ENCODE assay signal across 12 cellular contexts in genomic region chr14:60095781-60096450, GRCh38. TPM values are rescaled to one million over a fixed set of nuclear protein-coding genes. Genes with fewer than 3 reads are reported as not detected.
DNase-seq lines count a peak whose midpoint lies in the region; TF ChIP-seq lines count a peak whose summit lies in the region.
"Had no signal": no experiment of that assay in that cellular context is flagged by ENCODE, and none has a peak within 500 bp of the region (broad histone marks: within the 10 kb centered on the region; RNA-seq: fewer than 3 reads in every experiment).

No MANE protein-coding gene starts in this region.

- DNase-seq in NCI-H2107 treated with DMSO at 0.1 percent for 48 hours (lab: John Stamatoyannopoulos, UW; ENCODE audit: unreplicated experiment) = peak; percentile 54
- DNase-seq in NCI-H2107 (lab: John Stamatoyannopoulos, UW) = no peak
- DNase-seq in OCI-LY7 (ENCODE audit: low spot score) = peak; percentile 15
- DNase-seq in epithelial cell of prostate (ENCODE audit: low read depth, low spot score) = peak; percentile 39
- peak; percentile 28 for DNase-seq in retinal pigment epithelial cell (ENCODE audit: low read depth)
- DNase-seq in C1 segment of cervical spinal cord (lab: John Stamatoyannopoulos, UW) = no peak
- DNase-seq in NCI-H446 (lab: John Stamatoyannopoulos, UW) = no peak
- DNase-seq in stimulated activated CD4-positive, alpha-beta T cell treated with anti-CD3 and anti-CD28 coated beads, Interleukin-2, amount 100 ng/mL, for 24 hours = no peak
- DNase-seq: activated CD4-positive, alpha-beta T cell treated with anti-CD3 and anti-CD28 coated beads for 1 hour; cerebellar nuclear complex; NCI-H2227 treated with DMSO at 0.1 percent for 48 hours; right cardiac atrium had no signal

- no peaks in the 10 kb centered on the region for H3K9me2 ChIP-seq in OCI-LY7 (ENCODE audit: insufficient read depth, low read length)

- H3K36me3 ChIP-seq in OCI-LY7 (ENCODE audit: insufficient read depth, low read length) = peaks cover 50% of the 10 kb centered on the region

- no peaks in the 10 kb centered on the region for H3K9me3 ChIP-seq in OCI-LY7 (ENCODE audit: low read length)

- H3K4me3 ChIP-seq in OCI-LY7 (ENCODE audit: low read depth, low read length, poor library complexity, severe bottlenecking) = no peak overlapping the region
- no peak overlapping the region for H3K4me3 ChIP-seq in retinal pigment epithelial cell (ENCODE audit: low read length)

- H2AFZ ChIP-seq in OCI-LY7 (ENCODE audit: low read length) = no peak overlapping the region

- H3K79me2 ChIP-seq in OCI-LY7 (ENCODE audit: insufficient read depth, low read depth, low read length) = peaks cover 80% of the 10 kb centered on the region

- H4K20me1 ChIP-seq in OCI-LY7 (ENCODE audit: insufficient read depth, low read length) = peaks cover 25% of the 10 kb centered on the region; the same call in 1 of the 2 replicates

- TF ChIP-seq CTCF in OCI-LY7 (conservative IDR thresholded peaks at IDR 0.05; ENCODE audit: low read length) (no peak), retinal pigment epithelial cell (conservative IDR thresholded peaks at IDR 0.05; ENCODE audit: low read depth, low read length) (no peak)

- H3K4me1 ChIP-seq in OCI-LY7 (ENCODE audit: insufficient read depth, low read length, poor library complexity, severe bottlenecking) = peaks cover 26% of the 10 kb centered on the region

- intact Hi-C loops in OCI-LY7 (cut with micrococcal nuclease; ENCODE audit: unreplicated experiment) = no loop called here

- H3K4me2 ChIP-seq in OCI-LY7 (ENCODE audit: low read length) = peak overlapping the region; percentile 94

- BruUV-seq in OCI-LY7 (replicated peaks; lab: Mats Ljungman, UMichigan) = no TSS peak

- POLR2A ChIA-PET in OCI-LY7 (lab: Charles Lee) = interaction anchor here (0.7 to 1.7 kb wide), 7 partner anchors 9 to 1068 kb away, joined by 3 to 10 read pairs (median 4); no protein-coding TSS in a partner anchor

- CTCF ChIA-PET in OCI-LY7 (lab: Charles Lee; ENCODE audit: unreplicated experiment) = no interaction called here

- H3K27ac ChIP-seq in OCI-LY7 (ENCODE audit: low read depth, low read length, poor library complexity, severe bottlenecking) (no peak overlapping the region), epithelial cell of prostate (peak overlapping the region; percentile 97)

RNA-seq across cellular contexts. Expression of gene PCNX4, which starts 4.2 kb away (rescaled TPM):
- 47.0 and 49.1 TPM in 2 replicates for total RNA-seq in OCI-LY7 (2014; rRNA removed; shearing (Covaris generic))
- 54.4 and 64.2 TPM in 2 replicates for total RNA-seq in OCI-LY7 (2022)

Comparison
In these comparisons a context has a peak if more than half of its experiments do, and no peak if none do; other contexts are left out.
1. DNase-seq: peak in NCI-H2107 treated with DMSO at 0.1 percent for 48 hours (single experiment), OCI-LY7 (single experiment), epithelial cell of prostate (single experiment) and retinal pigment epithelial cell (single experiment); none in NCI-H2107 (single experiment), C1 segment of cervical spinal cord (0 of 14), NCI-H446 (0 of 2) and stimulated activated CD4-positive, alpha-beta T cell treated with anti-CD3 and anti-CD28 coated beads, Interleukin-2, amount 100 ng/mL, for 24 hours (0 of 2).